ENCODE assay signal across 31 cellular contexts in genomic region chr6:142482973-142483372, GRCh38.
DNase-seq lines count a peak whose midpoint lies in the region; ATAC-seq and TF ChIP-seq lines count a peak whose summit lies in the region.
"Had no signal": no experiment of that assay in that cellular context is flagged by ENCODE, and none has a peak within 500 bp of the region (broad histone marks: within the 10 kb centered on the region; RNA-seq: fewer than 3 reads in every experiment).

No MANE protein-coding gene starts in this region.

- H3K9me3 ChIP-seq in esophagus muscularis mucosa = no peaks in the 10 kb centered on the region
- H3K9me3 ChIP-seq: colonic mucosa, gastroesophageal sphincter, left ventricle myocardium inferior, neutrophil, right lobe of liver, suprapubic skin had no signal

- H3K4me3 ChIP-seq in AG10803 (ENCODE audit: low read length) = no peak overlapping the region
- no peak overlapping the region for H3K4me3 ChIP-seq in fibroblast of villous mesenchyme (ENCODE audit: low read depth, low read length)
- no peak overlapping the region for H3K4me3 ChIP-seq in mesendoderm (ENCODE audit: low read length)
- no peak overlapping the region for H3K4me3 ChIP-seq in esophagus muscularis mucosa
- H3K4me3 ChIP-seq: colonic mucosa, gastroesophageal sphincter, hepatocyte, left ventricle myocardium inferior, right lobe of liver, suprapubic skin had no signal

- H2AK5ac ChIP-seq in mesendoderm (ENCODE audit: low read length) = no peak overlapping the region

- H2BK15ac ChIP-seq in mesendoderm (replicated peaks; ENCODE audit: low read depth) = no peak overlapping the region

- no peak for TF ChIP-seq EP300 in esophagus muscularis mucosa (IDR thresholded peaks at IDR 0.05)

- no peak overlapping the region for H3K4me2 ChIP-seq in mesendoderm (ENCODE audit: low read length)
- H3K4me2 ChIP-seq: hepatocyte had no signal

- H4K8ac ChIP-seq in mesendoderm (ENCODE audit: low read depth, low read length) = no peak overlapping the region

- H3K36me3 Mint-ChIP-seq in natural killer cell treated with Interleukin-12 subunit alpha and Interleukin-12 subunit beta and Interleukin-15 and Interleukin-18, amount 100 ng/mL, for 72 hours = no peaks in the 10 kb centered on the region
- H3K36me3 Mint-ChIP-seq: immature natural killer cell; stimulated activated naive B cell treated with anti-CD40 and anti-IgM and Interleukin-4, amounts not matched to agents 10 μg/mL and 1 μg/mL and 100 μg/mL, for 72 hours had no signal

- no peak overlapping the region for H3K4ac ChIP-seq in mesendoderm (ENCODE audit: low read depth, low read length)

- H4K5ac ChIP-seq in mesendoderm (ENCODE audit: low read length) = no peak overlapping the region

- no peak overlapping the region for H3K56ac ChIP-seq in mesendoderm (ENCODE audit: low read length)

- TF ChIP-seq POLR2A in esophagus muscularis mucosa (IDR thresholded peaks at IDR 0.05; ENCODE audit: low read depth) = no peak

- H3K4me1 ChIP-seq in mesendoderm (ENCODE audit: control insufficient read depth, low read depth, low read length) (no peaks in the 10 kb centered on the region), esophagus muscularis mucosa (no peaks in the 10 kb centered on the region)
- H3K4me1 ChIP-seq: colonic mucosa, gastroesophageal sphincter, left ventricle myocardium inferior, right lobe of liver, suprapubic skin had no signal

- no peaks in the 10 kb centered on the region for H3K4me1 Mint-ChIP-seq in natural killer cell treated with Interleukin-12 subunit alpha and Interleukin-12 subunit beta and Interleukin-15 and Interleukin-18, amount 100 ng/mL, for 72 hours (ENCODE audit: low read depth in 2 of 2)
- H3K4me1 Mint-ChIP-seq: immature natural killer cell had no signal

- no peak overlapping the region for H3K23ac ChIP-seq in mesendoderm (ENCODE audit: low read length)

- H2BK5ac ChIP-seq in mesendoderm (ENCODE audit: low read length) = no peak overlapping the region

- TF ChIP-seq CTCF in AG10803 (conservative IDR thresholded peaks at IDR 0.05; ENCODE audit: low read length) (no peak), fibroblast of villous mesenchyme (IDR thresholded peaks at IDR 0.05; ENCODE audit: insufficient read depth, low read depth, low read length) (no peak), esophagus muscularis mucosa (IDR thresholded peaks at IDR 0.05) (no peak)

- no peak overlapping the region for H3K27ac ChIP-seq in mesendoderm (ENCODE audit: low read depth, low read length)
- H3K27ac ChIP-seq in esophagus muscularis mucosa (replicated peaks in 1 of 4) = no peak overlapping the region
- H3K27ac ChIP-seq: C4-2B, colonic mucosa, gastroesophageal sphincter, hepatocyte, left ventricle myocardium inferior, neutrophil, right lobe of liver, suprapubic skin, VCaP had no signal

- no peak overlapping the region for H3K27ac Mint-ChIP-seq in natural killer cell treated with Interleukin-12 subunit alpha and Interleukin-12 subunit beta and Interleukin-15 and Interleukin-18, amount 100 ng/mL, for 72 hours
- H3K27ac Mint-ChIP-seq: immature natural killer cell; stimulated activated naive B cell treated with anti-CD40 and anti-IgM and Interleukin-4, amounts not matched to agents 10 μg/mL and 1 μg/mL and 100 μg/mL, for 72 hours had no signal

- H3K9me3 Mint-ChIP-seq in natural killer cell treated with Interleukin-12 subunit alpha and Interleukin-12 subunit beta and Interleukin-15 and Interleukin-18, amount 100 ng/mL, for 72 hours = no peaks in the 10 kb centered on the region
- H3K9me3 Mint-ChIP-seq: immature natural killer cell had no signal

- ATAC-seq in natural killer cell treated with Interleukin-12 subunit alpha and Interleukin-12 subunit beta and Interleukin-15 and Interleukin-18, amount 100 ng/mL, for 72 hours = no peak
- ATAC-seq: activated T-cell treated with anti-CD3 and anti-CD28 coated beads, Interleukin-2, amount 50 U/mL, for 4 hours; gastroesophageal sphincter; stimulated activated naive B cell treated with anti-CD40 and anti-IgM and Interleukin-4, amounts not matched to agents 10 μg/mL and 1 μg/mL and 100 μg/mL, for 72 hours had no signal

- H3K79me1 ChIP-seq in mesendoderm (ENCODE audit: low read length) = no peaks in the 10 kb centered on the region

- no peak overlapping the region for H3K18ac ChIP-seq in mesendoderm (ENCODE audit: low read length)

- intact Hi-C loops in esophagus muscularis mucosa (cut with DNase I) = no loop called here

- no CpG with 5 or more reads among the region's 5 CpGs for WGBS in mesendoderm (ENCODE audit: extremely low coverage, insufficient coverage, low lambda C conversion rate)
- WGBS in esophagus muscularis mucosa = 79% methylated on average over 5 of the region's 5 CpGs

- no peaks in the 10 kb centered on the region for H3K27me3 ChIP-seq in mesendoderm (ENCODE audit: insufficient read depth, low read length, poor library complexity)
- no peaks in the 10 kb centered on the region for H3K27me3 ChIP-seq in esophagus muscularis mucosa
- H3K27me3 ChIP-seq: colonic mucosa, gastroesophageal sphincter, hepatocyte, neutrophil, right lobe of liver, suprapubic skin had no signal

- H3K4me3 Mint-ChIP-seq in natural killer cell treated with Interleukin-12 subunit alpha and Interleukin-12 subunit beta and Interleukin-15 and Interleukin-18, amount 100 ng/mL, for 72 hours = no peak overlapping the region
- H3K4me3 Mint-ChIP-seq: activated T-cell treated with anti-CD3 and anti-CD28 coated beads, Interleukin-2, amount 50 U/mL, for 4 hours; immature natural killer cell; stimulated activated naive B cell treated with anti-CD40 and anti-IgM and Interleukin-4, amounts not matched to agents 10 μg/mL and 1 μg/mL and 100 μg/mL, for 72 hours had no signal

- peaks cover 2 to 13% of the 10 kb centered on the region in 2 donors for H3K27me3 Mint-ChIP-seq in natural killer cell treated with Interleukin-12 subunit alpha and Interleukin-12 subunit beta and Interleukin-15 and Interleukin-18, amount 100 ng/mL, for 72 hours
- H3K27me3 Mint-ChIP-seq: stimulated activated naive B cell treated with anti-CD40 and anti-IgM and Interleukin-4, amounts not matched to agents 10 μg/mL and 1 μg/mL and 100 μg/mL, for 72 hours had no signal

- DNase-seq in AG10803 (ENCODE audit: low read depth) (peak; percentile 9), LHCN-M2 (ENCODE audit: low read depth) (peak; percentile 27), amniotic epithelial cell (ENCODE audit: low read depth) (peak; percentile 54), fibroblast of villous mesenchyme (ENCODE audit: low read depth) (peak; percentile 26), mesendoderm (no peak), esophagus muscularis mucosa (ENCODE audit: extremely low spot score) (no peak)
- DNase-seq in stimulated activated CD4-positive, alpha-beta T cell treated with anti-CD3 and anti-CD28 coated beads, Interleukin-15, amount 100 ng/mL, for 24 hours = no peak
- no peak for DNase-seq in natural killer cell treated with Interleukin-12 subunit alpha and Interleukin-12 subunit beta and Interleukin-15 and Interleukin-18, amount 100 ng/mL, for 72 hours (ENCODE audit: low spot score)
- DNase-seq: activated CD4-positive, alpha-beta T cell treated with anti-CD3 and anti-CD28 coated beads for 4 hours; activated CD8-positive, alpha-beta memory T cell treated with anti-CD3 and anti-CD28 coated beads for 24 hours; activated naive CD4-positive, alpha-beta T cell; activated T-cell treated with anti-CD3 and anti-CD28 coated beads, Interleukin-2, amount 50 U/mL, for 4 hours; Calu3; colonic mucosa; DMS79 treated with DMSO at 0.1 percent for 48 hours; effector CD8-positive, alpha-beta T cell; erythroblast; immature natural killer cell; KG1; left ventricle myocardium inferior; NCI-H1694; NCI-H2171; NCI-H524; right lobe of liver; stimulated activated naive B cell treated with anti-CD40 and anti-IgM and Interleukin-4, amounts not matched to agents 10 μg/mL and 1 μg/mL and 100 μg/mL, for 72 hours had no signal

- H3K36me3 ChIP-seq in mesendoderm (ENCODE audit: control insufficient read depth, insufficient read depth, low read length) (no peaks in the 10 kb centered on the region), esophagus muscularis mucosa (no peaks in the 10 kb centered on the region)
- H3K36me3 ChIP-seq: colonic mucosa, gastroesophageal sphincter, left ventricle myocardium inferior, neutrophil, right lobe of liver, suprapubic skin had no signal

- H2BK120ac ChIP-seq in mesendoderm (ENCODE audit: low read depth, low read length) = no peak overlapping the region

- no peaks in the 10 kb centered on the region for H3K79me2 ChIP-seq in mesendoderm (ENCODE audit: control insufficient read depth, insufficient read depth, low read length)
- H3K79me2 ChIP-seq: hepatocyte had no signal

- H3K9ac ChIP-seq in mesendoderm (ENCODE audit: low read length) = no peak overlapping the region

Comparison
In these comparisons a context has a peak if more than half of its experiments do, and no peak if none do; other contexts are left out.
1. DNase-seq: peak in AG10803 (single experiment), LHCN-M2 (single experiment), amniotic epithelial cell (single experiment) and fibroblast of villous mesenchyme (single experiment); none in stimulated activated CD4-positive, alpha-beta T cell treated with anti-CD3 and anti-CD28 coated beads, Interleukin-15, amount 100 ng/mL, for 24 hours (single experiment), mesendoderm (single experiment), esophagus muscularis mucosa (single experiment) and natural killer cell treated with Interleukin-12 subunit alpha and Interleukin-12 subunit beta and Interleukin-15 and Interleukin-18, amount 100 ng/mL, for 72 hours (single experiment).